Comparison of ENCODE assay signal across 8 cellular contexts in genomic region chr6:142947702-142948480, GRCh38. TPM values are rescaled to one million over a fixed set of nuclear protein-coding genes. Genes with fewer than 3 reads are reported as not detected.
DNase-seq lines count a peak whose midpoint lies in the region; ATAC-seq and TF ChIP-seq lines count a peak whose summit lies in the region.

No MANE protein-coding gene starts in this region.

- H3K9me3 Mint-ChIP-seq in MCF 10A (ENCODE audit: unreplicated experiment): no peaks in the 10 kb centered on the region

- no peak overlapping the region for H4K8ac ChIP-seq in mesendoderm (ENCODE audit: low read depth, low read length)

- H3K56ac ChIP-seq in mesendoderm (ENCODE audit: low read length): peak overlapping the region; percentile 9

- no peak overlapping the region for H3K23ac ChIP-seq in mesendoderm (ENCODE audit: low read length)

- POLR2A ChIA-PET in SK-N-SH (lab: Yijun Ruan, JAX) (interaction anchor here (2.3 to 2.4 kb wide), 2 partner anchors 112 to 245 kb away, joined by 7 to 9 read pairs; no protein-coding TSS in a partner anchor), MCF 10A (lab: Yijun Ruan, JAX) (interaction anchor here (0.7 to 6.8 kb wide), 7 partner anchors 22 to 567 kb away, joined by 3 to 161 read pairs (median 17); partner anchors contain the start of genes ADAT2, AIG1 and PEX3)

- no peak overlapping the region for H3K4ac ChIP-seq in mesendoderm (ENCODE audit: low read depth, low read length)

- ATAC-seq in SK-N-SH treated with all-trans-retinoic acid at 6 μM for 48 hours (no peak), aorta (ENCODE audit: low FRiP score) (no peak)

- no TSS peak for BruUV-seq in MCF 10A (replicated peaks; lab: Mats Ljungman, UMichigan)

- H3K36me3 ChIP-seq in SK-N-SH (replicated peaks in 1 of 2; ENCODE audit: control insufficient read depth in 1 of 2, insufficient read depth in 2 of 2, low read length in 1 of 2) (no peaks in the 10 kb centered on the region), H7 (replicated peaks; ENCODE audit: control insufficient read depth, insufficient read depth, low read length) (no peaks in the 10 kb centered on the region), MM.1S (replicated peaks; ENCODE audit: insufficient read depth, low read length) (no peaks in the 10 kb centered on the region), mesendoderm (ENCODE audit: control insufficient read depth, insufficient read depth, low read length) (no peaks in the 10 kb centered on the region), aorta (ENCODE audit: control insufficient read depth in 1 of 2, insufficient read depth in 2 of 2, low read length in 1 of 2) (no peaks in the 10 kb centered on the region)

- CTCF ChIA-PET in SK-N-SH (lab: Yijun Ruan, JAX): interaction anchor here (0.9 to 1.2 kb wide), 3 partner anchors 202 to 479 kb away, joined by 3 to 4 read pairs (median 3); no protein-coding TSS in a partner anchor
- CTCF ChIA-PET in MCF 10A (lab: Yijun Ruan, JAX): no interaction called here

- no peak overlapping the region for H4K5ac ChIP-seq in mesendoderm (ENCODE audit: low read length)

- H3F3A ChIP-seq in SK-N-SH (replicated peaks; ENCODE audit: insufficient read depth) (peaks cover 15% of the 10 kb centered on the region), MM.1S (ENCODE audit: insufficient read depth, low read length) (peaks cover 32% of the 10 kb centered on the region)

- peak overlapping the region; percentile 92 for H3K4me3 Mint-ChIP-seq in MCF 10A (ENCODE audit: unreplicated experiment)

- H3K4me1 ChIP-seq in SK-N-SH (ENCODE audit: control insufficient read depth in 1 of 2, insufficient read depth in 2 of 2, low read depth in 1 of 2, low read length in 1 of 2) (peaks cover 9 to 14% of the 10 kb centered on the region in 2 experiments; a peak in 3 of 4 replicates), MM.1S (ENCODE audit: low read length) (peaks cover 13% of the 10 kb centered on the region; the same call in 1 of the 2 replicates), mesendoderm (ENCODE audit: control insufficient read depth, low read depth, low read length) (peaks cover 5% of the 10 kb centered on the region), aorta (ENCODE audit: control insufficient read depth in 1 of 2, insufficient read depth in 2 of 2, low read length in 2 of 2) (no peaks in the 10 kb centered on the region)

- H3K4me2 ChIP-seq in SK-N-SH: peak overlapping the region; percentile 96
- H3K4me2 ChIP-seq in MM.1S (ENCODE audit: low read depth, low read length): peak overlapping the region; percentile 59
- peak overlapping the region; percentile 94 for H3K4me2 ChIP-seq in mesendoderm (ENCODE audit: low read length)

- TF ChIP-seq EP300 in SK-N-SH (IDR thresholded peaks at IDR 0.05; ENCODE audit: borderline replicate concordance in 1 of 2, low read depth in 1 of 2, low read length in 1 of 2): no peak

- WGBS in SK-N-SH (ENCODE audit: low lambda C conversion rate): 74% methylated on average over 13 of the region's 13 CpGs
- WGBS in mesendoderm (ENCODE audit: extremely low coverage, insufficient coverage, low lambda C conversion rate): no CpG with 5 or more reads among the region's 13 CpGs
- WGBS in aorta, 2 donors: 8 to 10% methylated on average over 13 of the region's 13 CpGs

- no peaks in the 10 kb centered on the region for H4K20me1 ChIP-seq in SK-N-SH (ENCODE audit: insufficient read depth)
- H4K20me1 ChIP-seq in MM.1S (ENCODE audit: insufficient read depth, low read length): no peaks in the 10 kb centered on the region

- peaks cover 7% of the 10 kb centered on the region for H3K4me1 Mint-ChIP-seq in MCF 10A (ENCODE audit: insufficient read depth, unreplicated experiment)

- H3K27me3 ChIP-seq in SK-N-SH (ENCODE audit: insufficient read depth): no peaks in the 10 kb centered on the region
- H3K27me3 ChIP-seq in H7 (ENCODE audit: control insufficient read depth, insufficient read depth, low read length): no peaks in the 10 kb centered on the region
- H3K27me3 ChIP-seq in MM.1S (replicated peaks; ENCODE audit: insufficient read depth, low read length): no peaks in the 10 kb centered on the region
- no peaks in the 10 kb centered on the region for H3K27me3 ChIP-seq in mesendoderm (ENCODE audit: insufficient read depth, low read length, poor library complexity)
- H3K27me3 ChIP-seq in aorta (ENCODE audit: control insufficient read depth in 1 of 2, insufficient read depth in 2 of 2, low read length in 1 of 2): no peaks in the 10 kb centered on the region

- peak overlapping the region; percentile 65 for H3K18ac ChIP-seq in mesendoderm (ENCODE audit: low read length)

- peaks cover 2% of the 10 kb centered on the region for H3K79me1 ChIP-seq in mesendoderm (ENCODE audit: low read length)

- no peaks in the 10 kb centered on the region for H3K27me3 Mint-ChIP-seq in MCF 10A (ENCODE audit: insufficient read depth, unreplicated experiment)

- DNase-seq in SK-N-SH (no peak), H7 (no peak), MM.1S (peak; percentile 63), MCF 10A (ENCODE audit: unreplicated experiment) (no peak), mesendoderm (no peak), aorta (no peak)
- no peak for DNase-seq in activated CD8-positive, alpha-beta memory T cell treated with anti-CD3 and anti-CD28 coated beads, Interleukin-2, amount 50 U/mL, for 4 hours

- no peak overlapping the region for H2BK15ac ChIP-seq in mesendoderm (replicated peaks; ENCODE audit: low read depth)

- no peaks in the 10 kb centered on the region for H3K9me2 ChIP-seq in SK-N-SH
- no peaks in the 10 kb centered on the region for H3K9me2 ChIP-seq in MM.1S (replicated peaks; ENCODE audit: insufficient read depth, low read length)

- H3K36me3 Mint-ChIP-seq in MCF 10A (ENCODE audit: insufficient read depth, unreplicated experiment): peaks cover 5% of the 10 kb centered on the region

- intact Hi-C loops in MCF 10A (cut with micrococcal nuclease) (loop anchor here (1.0 to 10.0 kb wide), 4 partner anchors 111 to 474 kb away; no protein-coding TSS in a partner anchor), aorta (cut with DNase I) (loop anchor here (2.0 to 5.0 kb wide), 3 partner anchors 101 to 251 kb away; partner anchors contain the start of gene AIG1 (in 1 of the 2))

- peak overlapping the region; percentile 88 for H2AFZ ChIP-seq in SK-N-SH (ENCODE audit: low read depth)
- peak overlapping the region; percentile 58; the same call in 1 of the 2 replicates for H2AFZ ChIP-seq in MM.1S (ENCODE audit: low read length)

- no peak overlapping the region for H2BK5ac ChIP-seq in mesendoderm (ENCODE audit: low read length)

- peak overlapping the region; percentile 63 for H3K27ac Mint-ChIP-seq in MCF 10A (ENCODE audit: low read depth, unreplicated experiment)

- H3K9me3 ChIP-seq in SK-N-SH (no peaks in the 10 kb centered on the region), MM.1S (replicated peaks; ENCODE audit: insufficient read depth, low read length) (no peaks in the 10 kb centered on the region), aorta (ENCODE audit: control insufficient read depth, low read length) (no peaks in the 10 kb centered on the region)

- H3K9ac ChIP-seq in SK-N-SH (peak overlapping the region; percentile 99), MM.1S (ENCODE audit: low read length) (peak overlapping the region; percentile 69), mesendoderm (ENCODE audit: low read length) (no peak overlapping the region)

- TF ChIP-seq RAD21 in SK-N-SH (IDR thresholded peaks at IDR 0.05; ENCODE audit: low read length): no peak

- TF ChIP-seq CTCF in SK-N-SH (IDR thresholded peaks at IDR 0.05): no peak
- TF ChIP-seq CTCF in MM.1S (IDR thresholded peaks at IDR 0.05; ENCODE audit: low read length): no peak
- TF ChIP-seq CTCF in MCF 10A (IDR thresholded peaks at IDR 0.05; ENCODE audit: unreplicated experiment): no peak

- H2AK5ac ChIP-seq in mesendoderm (ENCODE audit: low read length): no peak overlapping the region

- H3K79me2 ChIP-seq in SK-N-SH (ENCODE audit: insufficient read depth) (peaks cover 25% of the 10 kb centered on the region), MM.1S (ENCODE audit: low read length) (peaks cover 3% of the 10 kb centered on the region), mesendoderm (ENCODE audit: control insufficient read depth, insufficient read depth, low read length) (peaks cover 5% of the 10 kb centered on the region)

- H3K27ac ChIP-seq in SK-N-SH (ENCODE audit: low read depth in 2 of 2, low read length in 1 of 2): peak overlapping the region; percentile 96 to 98; a peak in 3 of 4 replicates
- H3K27ac ChIP-seq in MM.1S (ENCODE audit: low read length): peak overlapping the region; percentile 94
- no peak overlapping the region for H3K27ac ChIP-seq in mesendoderm (ENCODE audit: low read depth, low read length)
- H3K27ac ChIP-seq in aorta (ENCODE audit: low read depth in 1 of 2, low read length in 2 of 2): peak overlapping the region; percentile 83 to 95

- no peak overlapping the region for H2BK120ac ChIP-seq in mesendoderm (ENCODE audit: low read depth, low read length)

- H3K4me3 ChIP-seq in SK-N-SH (ENCODE audit: low read depth in 2 of 2, low read length in 1 of 2): peak overlapping the region; percentile 81 to 94
- H3K4me3 ChIP-seq in H7 (ENCODE audit: insufficient read depth, low read depth, low read length): peak overlapping the region; percentile 94
- H3K4me3 ChIP-seq in MM.1S (ENCODE audit: low read length): peak overlapping the region; percentile 67
- no peak overlapping the region for H3K4me3 ChIP-seq in mesendoderm (ENCODE audit: low read length)
- peak overlapping the region; percentile 69 to 87 for H3K4me3 ChIP-seq in aorta (ENCODE audit: low read length in 2 of 2)

TF ChIP-seq in SK-N-SH, 30 proteins besides CTCF, POLR2A, EP300 and RAD21 (continues in another document):
- TF ChIP-seq CHD2 (IDR thresholded peaks at IDR 0.05; ENCODE audit: low read length, partially characterized antibody): no peak

TF ChIP-seq in SK-N-SH treated with all-trans-retinoic acid at 6 μM for 48 hours, 23 proteins besides CTCF, POLR2A, EP300 and RAD21 (continues in another document):
- no peak for TF ChIP-seq POU6F1 (CRISPR knock-in tag; IDR thresholded peaks at IDR 0.05; ENCODE audit: borderline replicate concordance, low read depth)

RNA-seq across cellular contexts. Expression of gene HIVEP2, which starts 2.9 kb away (rescaled TPM):
- 2.5 and 2.8 TPM in 2 replicates for polyA plus RNA-seq in SK-N-SH (2012; rRNA removed)
- 2.9 TPM in 2 replicates for polyA plus RNA-seq in SK-N-SH (2012; cell fraction: cytosol; rRNA removed)
- 5.1 and 6.3 TPM in 2 replicates for polyA plus RNA-seq in SK-N-SH (2012; cell fraction: nucleus; rRNA removed)
- 4.1 and 6.5 TPM in 2 replicates for total RNA-seq in H7 (2014; rRNA removed; shearing (Covaris generic))
- 22.5 and 23.6 TPM in 2 replicates for total RNA-seq in MCF 10A (2022)
- 2.2 TPM for polyA plus RNA-seq in mesendoderm (2013, experiment 1 of 2)
- polyA plus RNA-seq in mesendoderm (2013, experiment 2 of 2): 2.3 TPM
- total RNA-seq in aorta: 10 to 100 TPM; 35.4 to 36.8 TPM
- polyA plus RNA-seq in aorta: 1 to 10 TPM; 5.3 to 5.4 TPM
